Comparison of ENCODE assay signal across 1 cellular context in genomic region chr3:50321146-50321843, GRCh38.
A peak's percentile ranks its signal among the peaks of the same experiment; 100 is the strongest.
TF ChIP-seq lines count a peak whose summit lies in the region.

No MANE protein-coding gene starts in this region.

TF ChIP-seq in HepG2, 621 proteins besides CTCF, POLR2A, EP300 and RAD21 (continued from another document and continues in another):
- TF ChIP-seq KDM5A (IDR thresholded peaks at IDR 0.05; ENCODE audit: borderline replicate concordance, low read length) (peak; percentile 74; the same call in 1 of the 2 replicates), DMAP1 (CRISPR knock-in tag; IDR thresholded peaks at IDR 0.05) (peak; percentile 39), ZNF546 (CRISPR knock-in tag; conservative IDR thresholded peaks at IDR 0.05) (peak; percentile 56; the same call in 1 of the 2 replicates), AHR (CRISPR knock-in tag; IDR thresholded peaks at IDR 0.05) (no peak), FOXK2 (IDR thresholded peaks at IDR 0.05) (peak; percentile 99), ZNF891 (CRISPR knock-in tag; IDR thresholded peaks at IDR 0.05) (peak; percentile 24; the same call in 1 of the 2 replicates), SP4 (CRISPR knock-in tag; IDR thresholded peaks at IDR 0.05) (peak; percentile 91), PTBP1 (IDR thresholded peaks at IDR 0.05; ENCODE audit: low read depth, low read length, poor library complexity, severe bottlenecking) (no peak), SAP130 (CRISPR knock-in tag; IDR thresholded peaks at IDR 0.05; ENCODE audit: low read depth) (peak; percentile 89), RERE (CRISPR knock-in tag; IDR thresholded peaks at IDR 0.05; ENCODE audit: low read depth) (0 out of 2 replicates have a peak, but pooled peaks have one; percentile 13), ZNF234 (CRISPR knock-in tag; conservative IDR thresholded peaks at IDR 0.05) (no peak), ARHGAP35 (CRISPR knock-in tag; IDR thresholded peaks at IDR 0.05; ENCODE audit: borderline replicate concordance) (0 out of 2 replicates have a peak, but pooled peaks have one; percentile 47), HNRNPK (IDR thresholded peaks at IDR 0.05; ENCODE audit: low read depth, low read length, poor library complexity, severe bottlenecking) (peak; percentile 6), ZNF788 (CRISPR knock-in tag; IDR thresholded peaks at IDR 0.05; ENCODE audit: borderline replicate concordance) (peak; percentile 38; the same call in 1 of the 2 replicates), ETV6 (CRISPR knock-in tag; conservative IDR thresholded peaks at IDR 0.05) (0 out of 2 replicates have a peak, but pooled peaks have one; percentile 15), ZFX (CRISPR knock-in tag; IDR thresholded peaks at IDR 0.05; ENCODE audit: low read depth) (peak; percentile 74), RBM39 (IDR thresholded peaks at IDR 0.05; ENCODE audit: low read depth, low read length, poor library complexity, severe bottlenecking) (peak; percentile 19), ZNF549 (CRISPR knock-in tag; IDR thresholded peaks at IDR 0.05) (no peak), ZNF746 (CRISPR knock-in tag; IDR thresholded peaks at IDR 0.05) (0 out of 2 replicates have a peak, but pooled peaks have one; percentile 11), POLR2AphosphoS2 (IDR thresholded peaks at IDR 0.05; ENCODE audit: low read depth, low read length) (no peak), THAP7 (CRISPR knock-in tag; IDR thresholded peaks at IDR 0.05) (no peak), CREB3 (CRISPR knock-in tag; IDR thresholded peaks at IDR 0.05) (peak; percentile 61; the same call in 1 of the 2 replicates), KLF12 (CRISPR knock-in tag; IDR thresholded peaks at IDR 0.05; ENCODE audit: borderline replicate concordance) (peak; percentile 40; the same call in 1 of the 2 replicates), YY1 (IDR thresholded peaks at IDR 0.05; ENCODE audit: insufficient read depth, insufficient replicate concordance, low read depth, low read length) (peak; percentile 67), ZNF768 (CRISPR knock-in tag; IDR thresholded peaks at IDR 0.05) (peak; percentile 25; the same call in 1 of the 2 replicates), ZNF281 (CRISPR knock-in tag; IDR thresholded peaks at IDR 0.05; ENCODE audit: borderline replicate concordance) (peak; percentile 82), PHF5A (CRISPR knock-in tag; IDR thresholded peaks at IDR 0.05; ENCODE audit: low read depth, unreplicated experiment) (peak; percentile 15), PHF8 (CRISPR knock-in tag; IDR thresholded peaks at IDR 0.05) (peak; percentile 48), THAP9 (CRISPR knock-in tag; IDR thresholded peaks at IDR 0.05; ENCODE audit: borderline replicate concordance) (peak; percentile 46; the same call in 1 of the 2 replicates), PRDM10 (CRISPR knock-in tag; IDR thresholded peaks at IDR 0.05; ENCODE audit: low read depth) (peak; percentile 98), ZBTB14 (CRISPR knock-in tag; IDR thresholded peaks at IDR 0.05) (peak; percentile 90), ZBTB42 (CRISPR knock-in tag; IDR thresholded peaks at IDR 0.05) (0 out of 2 replicates have a peak, but pooled peaks have one; percentile 8), RBFOX2 (IDR thresholded peaks at IDR 0.05; ENCODE audit: low read depth, low read length) (peak; percentile 92), FOXA3 (CRISPR knock-in tag; IDR thresholded peaks at IDR 0.05) (no peak), ZNF770 (CRISPR knock-in tag; IDR thresholded peaks at IDR 0.05) (peak; percentile 37; the same call in 1 of the 2 replicates), HDAC2 (CRISPR knock-in tag; IDR thresholded peaks at IDR 0.05) (0 out of 2 replicates have a peak, but pooled peaks have one; percentile 10), ZNF773 (CRISPR knock-in tag; IDR thresholded peaks at IDR 0.05; ENCODE audit: borderline replicate concordance) (peak; percentile 27; the same call in 1 of the 2 replicates), RNF2 (conservative IDR thresholded peaks at IDR 0.05; ENCODE audit: low read depth) (peak; percentile 63; the same call in 1 of the 2 replicates)
